2 cellular contexts compared by ENCODE assay signal in the genomic region with DNA sequence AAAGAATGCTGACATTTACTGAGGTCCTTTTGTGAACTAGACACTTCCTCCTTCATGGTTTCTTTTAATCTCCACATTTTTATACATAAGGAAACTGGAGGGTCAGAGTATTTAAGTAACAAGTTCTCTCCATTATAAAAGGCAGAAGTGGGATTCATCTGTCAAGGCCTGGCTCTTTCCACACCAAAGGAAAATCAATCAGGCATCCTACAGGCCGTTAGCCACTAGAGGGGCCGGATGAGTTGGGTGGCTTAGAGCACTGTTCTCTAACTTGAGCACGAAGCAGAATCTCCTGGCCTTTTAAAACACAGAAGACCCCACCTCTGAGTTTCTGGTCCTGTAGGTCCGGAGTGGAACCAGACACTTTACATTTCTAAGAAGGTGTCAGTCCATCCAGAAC.
TF ChIP-seq lines count a peak whose summit lies in the region.

No MANE protein-coding gene starts in this region.

TF ChIP-seq in GM23338, 12 proteins besides CTCF, POLR2A, EP300 and RAD21 (continued from another document):
- TF ChIP-seq, protein P1, sequence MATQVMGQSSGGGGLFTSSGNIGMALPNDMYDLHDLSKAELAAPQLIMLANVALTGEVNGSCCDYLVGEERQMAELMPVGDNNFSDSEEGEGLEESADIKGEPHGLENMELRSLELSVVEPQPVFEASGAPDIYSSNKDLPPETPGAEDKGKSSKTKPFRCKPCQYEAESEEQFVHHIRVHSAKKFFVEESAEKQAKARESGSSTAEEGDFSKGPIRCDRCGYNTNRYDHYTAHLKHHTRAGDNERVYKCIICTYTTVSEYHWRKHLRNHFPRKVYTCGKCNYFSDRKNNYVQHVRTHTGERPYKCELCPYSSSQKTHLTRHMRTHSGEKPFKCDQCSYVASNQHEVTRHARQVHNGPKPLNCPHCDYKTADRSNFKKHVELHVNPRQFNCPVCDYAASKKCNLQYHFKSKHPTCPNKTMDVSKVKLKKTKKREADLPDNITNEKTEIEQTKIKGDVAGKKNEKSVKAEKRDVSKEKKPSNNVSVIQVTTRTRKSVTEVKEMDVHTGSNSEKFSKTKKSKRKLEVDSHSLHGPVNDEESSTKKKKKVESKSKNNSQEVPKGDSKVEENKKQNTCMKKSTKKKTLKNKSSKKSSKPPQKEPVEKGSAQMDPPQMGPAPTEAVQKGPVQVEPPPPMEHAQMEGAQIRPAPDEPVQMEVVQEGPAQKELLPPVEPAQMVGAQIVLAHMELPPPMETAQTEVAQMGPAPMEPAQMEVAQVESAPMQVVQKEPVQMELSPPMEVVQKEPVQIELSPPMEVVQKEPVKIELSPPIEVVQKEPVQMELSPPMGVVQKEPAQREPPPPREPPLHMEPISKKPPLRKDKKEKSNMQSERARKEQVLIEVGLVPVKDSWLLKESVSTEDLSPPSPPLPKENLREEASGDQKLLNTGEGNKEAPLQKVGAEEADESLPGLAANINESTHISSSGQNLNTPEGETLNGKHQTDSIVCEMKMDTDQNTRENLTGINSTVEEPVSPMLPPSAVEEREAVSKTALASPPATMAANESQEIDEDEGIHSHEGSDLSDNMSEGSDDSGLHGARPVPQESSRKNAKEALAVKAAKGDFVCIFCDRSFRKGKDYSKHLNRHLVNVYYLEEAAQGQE (IDR thresholded peaks at IDR 0.05; ENCODE audit: unreplicated experiment), result no peak
- TF ChIP-seq CREB1 (CRISPR knock-in tag; IDR thresholded peaks at IDR 0.05; ENCODE audit: low read depth) (no peak), NANOG (IDR thresholded peaks at IDR 0.05; ENCODE audit: borderline replicate concordance) (no peak), ZNF114 (CRISPR knock-in tag; IDR thresholded peaks at IDR 0.05) (no peak), POLR2AphosphoS5 (IDR thresholded peaks at IDR 0.05; ENCODE audit: low read depth) (no peak), JUNB (IDR thresholded peaks at IDR 0.05; ENCODE audit: unreplicated experiment) (no peak), ZNF331 (CRISPR knock-in tag; IDR thresholded peaks at IDR 0.05; ENCODE audit: low read depth) (no peak)
- TF ChIP-seq, protein P2, sequence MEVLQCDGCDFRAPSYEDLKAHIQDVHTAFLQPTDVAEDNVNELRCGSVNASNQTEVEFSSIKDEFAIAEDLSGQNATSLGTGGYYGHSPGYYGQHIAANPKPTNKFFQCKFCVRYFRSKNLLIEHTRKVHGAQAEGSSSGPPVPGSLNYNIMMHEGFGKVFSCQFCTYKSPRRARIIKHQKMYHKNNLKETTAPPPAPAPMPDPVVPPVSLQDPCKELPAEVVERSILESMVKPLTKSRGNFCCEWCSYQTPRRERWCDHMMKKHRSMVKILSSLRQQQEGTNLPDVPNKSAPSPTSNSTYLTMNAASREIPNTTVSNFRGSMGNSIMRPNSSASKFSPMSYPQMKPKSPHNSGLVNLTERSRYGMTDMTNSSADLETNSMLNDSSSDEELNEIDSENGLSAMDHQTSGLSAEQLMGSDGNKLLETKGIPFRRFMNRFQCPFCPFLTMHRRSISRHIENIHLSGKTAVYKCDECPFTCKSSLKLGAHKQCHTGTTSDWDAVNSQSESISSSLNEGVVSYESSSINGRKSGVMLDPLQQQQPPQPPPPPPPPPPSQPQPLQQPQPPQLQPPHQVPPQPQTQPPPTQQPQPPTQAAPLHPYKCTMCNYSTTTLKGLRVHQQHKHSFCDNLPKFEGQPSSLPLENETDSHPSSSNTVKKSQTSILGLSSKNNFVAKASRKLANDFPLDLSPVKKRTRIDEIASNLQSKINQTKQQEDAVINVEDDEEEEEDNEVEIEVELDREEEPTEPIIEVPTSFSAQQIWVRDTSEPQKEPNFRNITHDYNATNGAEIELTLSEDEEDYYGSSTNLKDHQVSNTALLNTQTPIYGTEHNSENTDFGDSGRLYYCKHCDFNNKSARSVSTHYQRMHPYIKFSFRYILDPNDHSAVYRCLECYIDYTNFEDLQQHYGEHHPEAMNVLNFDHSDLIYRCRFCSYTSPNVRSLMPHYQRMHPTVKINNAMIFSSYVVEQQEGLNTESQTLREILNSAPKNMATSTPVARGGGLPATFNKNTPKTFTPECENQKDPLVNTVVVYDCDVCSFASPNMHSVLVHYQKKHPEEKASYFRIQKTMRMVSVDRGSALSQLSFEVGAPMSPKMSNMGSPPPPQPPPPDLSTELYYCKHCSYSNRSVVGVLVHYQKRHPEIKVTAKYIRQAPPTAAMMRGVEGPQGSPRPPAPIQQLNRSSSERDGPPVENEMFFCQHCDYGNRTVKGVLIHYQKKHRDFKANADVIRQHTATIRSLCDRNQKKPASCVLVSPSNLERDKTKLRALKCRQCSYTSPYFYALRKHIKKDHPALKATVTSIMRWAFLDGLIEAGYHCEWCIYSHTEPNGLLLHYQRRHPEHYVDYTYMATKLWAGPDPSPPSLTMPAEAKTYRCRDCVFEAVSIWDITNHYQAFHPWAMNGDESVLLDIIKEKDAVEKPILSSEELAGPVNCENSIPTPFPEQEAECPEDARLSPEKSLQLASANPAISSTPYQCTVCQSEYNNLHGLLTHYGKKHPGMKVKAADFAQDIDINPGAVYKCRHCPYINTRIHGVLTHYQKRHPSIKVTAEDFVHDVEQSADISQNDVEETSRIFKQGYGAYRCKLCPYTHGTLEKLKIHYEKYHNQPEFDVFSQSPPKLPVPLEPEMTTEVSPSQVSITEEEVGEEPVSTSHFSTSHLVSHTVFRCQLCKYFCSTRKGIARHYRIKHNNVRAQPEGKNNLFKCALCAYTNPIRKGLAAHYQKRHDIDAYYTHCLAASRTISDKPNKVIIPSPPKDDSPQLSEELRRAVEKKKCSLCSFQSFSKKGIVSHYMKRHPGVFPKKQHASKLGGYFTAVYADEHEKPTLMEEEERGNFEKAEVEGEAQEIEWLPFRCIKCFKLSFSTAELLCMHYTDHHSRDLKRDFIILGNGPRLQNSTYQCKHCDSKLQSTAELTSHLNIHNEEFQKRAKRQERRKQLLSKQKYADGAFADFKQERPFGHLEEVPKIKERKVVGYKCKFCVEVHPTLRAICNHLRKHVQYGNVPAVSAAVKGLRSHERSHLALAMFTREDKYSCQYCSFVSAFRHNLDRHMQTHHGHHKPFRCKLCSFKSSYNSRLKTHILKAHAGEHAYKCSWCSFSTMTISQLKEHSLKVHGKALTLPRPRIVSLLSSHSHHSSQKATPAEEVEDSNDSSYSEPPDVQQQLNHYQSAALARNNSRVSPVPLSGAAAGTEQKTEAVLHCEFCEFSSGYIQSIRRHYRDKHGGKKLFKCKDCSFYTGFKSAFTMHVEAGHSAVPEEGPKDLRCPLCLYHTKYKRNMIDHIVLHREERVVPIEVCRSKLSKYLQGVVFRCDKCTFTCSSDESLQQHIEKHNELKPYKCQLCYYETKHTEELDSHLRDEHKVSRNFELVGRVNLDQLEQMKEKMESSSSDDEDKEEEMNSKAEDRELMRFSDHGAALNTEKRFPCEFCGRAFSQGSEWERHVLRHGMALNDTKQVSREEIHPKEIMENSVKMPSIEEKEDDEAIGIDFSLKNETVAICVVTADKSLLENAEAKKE (CRISPR knock-in tag; IDR thresholded peaks at IDR 0.05), result no peak
- TF ChIP-seq, protein P3, sequence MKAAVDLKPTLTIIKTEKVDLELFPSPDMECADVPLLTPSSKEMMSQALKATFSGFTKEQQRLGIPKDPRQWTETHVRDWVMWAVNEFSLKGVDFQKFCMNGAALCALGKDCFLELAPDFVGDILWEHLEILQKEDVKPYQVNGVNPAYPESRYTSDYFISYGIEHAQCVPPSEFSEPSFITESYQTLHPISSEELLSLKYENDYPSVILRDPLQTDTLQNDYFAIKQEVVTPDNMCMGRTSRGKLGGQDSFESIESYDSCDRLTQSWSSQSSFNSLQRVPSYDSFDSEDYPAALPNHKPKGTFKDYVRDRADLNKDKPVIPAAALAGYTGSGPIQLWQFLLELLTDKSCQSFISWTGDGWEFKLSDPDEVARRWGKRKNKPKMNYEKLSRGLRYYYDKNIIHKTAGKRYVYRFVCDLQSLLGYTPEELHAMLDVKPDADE (IDR thresholded peaks at IDR 0.05), result no peak

TF ChIP-seq in WTC11, 78 proteins besides CTCF, POLR2A, EP300 and RAD21 (continued from another document):
- TF ChIP-seq, protein P4, sequence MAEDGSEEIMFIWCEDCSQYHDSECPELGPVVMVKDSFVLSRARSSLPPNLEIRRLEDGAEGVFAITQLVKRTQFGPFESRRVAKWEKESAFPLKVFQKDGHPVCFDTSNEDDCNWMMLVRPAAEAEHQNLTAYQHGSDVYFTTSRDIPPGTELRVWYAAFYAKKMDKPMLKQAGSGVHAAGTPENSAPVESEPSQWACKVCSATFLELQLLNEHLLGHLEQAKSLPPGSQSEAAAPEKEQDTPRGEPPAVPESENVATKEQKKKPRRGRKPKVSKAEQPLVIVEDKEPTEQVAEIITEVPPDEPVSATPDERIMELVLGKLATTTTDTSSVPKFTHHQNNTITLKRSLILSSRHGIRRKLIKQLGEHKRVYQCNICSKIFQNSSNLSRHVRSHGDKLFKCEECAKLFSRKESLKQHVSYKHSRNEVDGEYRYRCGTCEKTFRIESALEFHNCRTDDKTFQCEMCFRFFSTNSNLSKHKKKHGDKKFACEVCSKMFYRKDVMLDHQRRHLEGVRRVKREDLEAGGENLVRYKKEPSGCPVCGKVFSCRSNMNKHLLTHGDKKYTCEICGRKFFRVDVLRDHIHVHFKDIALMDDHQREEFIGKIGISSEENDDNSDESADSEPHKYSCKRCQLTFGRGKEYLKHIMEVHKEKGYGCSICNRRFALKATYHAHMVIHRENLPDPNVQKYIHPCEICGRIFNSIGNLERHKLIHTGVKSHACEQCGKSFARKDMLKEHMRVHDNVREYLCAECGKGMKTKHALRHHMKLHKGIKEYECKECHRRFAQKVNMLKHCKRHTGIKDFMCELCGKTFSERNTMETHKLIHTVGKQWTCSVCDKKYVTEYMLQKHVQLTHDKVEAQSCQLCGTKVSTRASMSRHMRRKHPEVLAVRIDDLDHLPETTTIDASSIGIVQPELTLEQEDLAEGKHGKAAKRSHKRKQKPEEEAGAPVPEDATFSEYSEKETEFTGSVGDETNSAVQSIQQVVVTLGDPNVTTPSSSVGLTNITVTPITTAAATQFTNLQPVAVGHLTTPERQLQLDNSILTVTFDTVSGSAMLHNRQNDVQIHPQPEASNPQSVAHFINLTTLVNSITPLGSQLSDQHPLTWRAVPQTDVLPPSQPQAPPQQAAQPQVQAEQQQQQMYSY (CRISPR knock-in tag; IDR thresholded peaks at IDR 0.05), result no peak
- TF ChIP-seq, protein P5, sequence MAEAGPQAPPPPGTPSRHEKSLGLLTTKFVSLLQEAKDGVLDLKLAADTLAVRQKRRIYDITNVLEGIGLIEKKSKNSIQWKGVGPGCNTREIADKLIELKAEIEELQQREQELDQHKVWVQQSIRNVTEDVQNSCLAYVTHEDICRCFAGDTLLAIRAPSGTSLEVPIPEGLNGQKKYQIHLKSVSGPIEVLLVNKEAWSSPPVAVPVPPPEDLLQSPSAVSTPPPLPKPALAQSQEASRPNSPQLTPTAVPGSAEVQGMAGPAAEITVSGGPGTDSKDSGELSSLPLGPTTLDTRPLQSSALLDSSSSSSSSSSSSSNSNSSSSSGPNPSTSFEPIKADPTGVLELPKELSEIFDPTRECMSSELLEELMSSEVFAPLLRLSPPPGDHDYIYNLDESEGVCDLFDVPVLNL (CRISPR knock-in tag; IDR thresholded peaks at IDR 0.05; ENCODE audit: borderline replicate concordance, low read depth), result no peak
- TF ChIP-seq, protein P6, sequence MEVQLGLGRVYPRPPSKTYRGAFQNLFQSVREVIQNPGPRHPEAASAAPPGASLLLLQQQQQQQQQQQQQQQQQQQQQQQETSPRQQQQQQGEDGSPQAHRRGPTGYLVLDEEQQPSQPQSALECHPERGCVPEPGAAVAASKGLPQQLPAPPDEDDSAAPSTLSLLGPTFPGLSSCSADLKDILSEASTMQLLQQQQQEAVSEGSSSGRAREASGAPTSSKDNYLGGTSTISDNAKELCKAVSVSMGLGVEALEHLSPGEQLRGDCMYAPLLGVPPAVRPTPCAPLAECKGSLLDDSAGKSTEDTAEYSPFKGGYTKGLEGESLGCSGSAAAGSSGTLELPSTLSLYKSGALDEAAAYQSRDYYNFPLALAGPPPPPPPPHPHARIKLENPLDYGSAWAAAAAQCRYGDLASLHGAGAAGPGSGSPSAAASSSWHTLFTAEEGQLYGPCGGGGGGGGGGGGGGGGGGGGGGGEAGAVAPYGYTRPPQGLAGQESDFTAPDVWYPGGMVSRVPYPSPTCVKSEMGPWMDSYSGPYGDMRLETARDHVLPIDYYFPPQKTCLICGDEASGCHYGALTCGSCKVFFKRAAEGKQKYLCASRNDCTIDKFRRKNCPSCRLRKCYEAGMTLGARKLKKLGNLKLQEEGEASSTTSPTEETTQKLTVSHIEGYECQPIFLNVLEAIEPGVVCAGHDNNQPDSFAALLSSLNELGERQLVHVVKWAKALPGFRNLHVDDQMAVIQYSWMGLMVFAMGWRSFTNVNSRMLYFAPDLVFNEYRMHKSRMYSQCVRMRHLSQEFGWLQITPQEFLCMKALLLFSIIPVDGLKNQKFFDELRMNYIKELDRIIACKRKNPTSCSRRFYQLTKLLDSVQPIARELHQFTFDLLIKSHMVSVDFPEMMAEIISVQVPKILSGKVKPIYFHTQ (CRISPR knock-in tag; IDR thresholded peaks at IDR 0.05), result no peak
